Comparison of ENCODE assay signal across 16 cellular contexts in the genomic region with DNA sequence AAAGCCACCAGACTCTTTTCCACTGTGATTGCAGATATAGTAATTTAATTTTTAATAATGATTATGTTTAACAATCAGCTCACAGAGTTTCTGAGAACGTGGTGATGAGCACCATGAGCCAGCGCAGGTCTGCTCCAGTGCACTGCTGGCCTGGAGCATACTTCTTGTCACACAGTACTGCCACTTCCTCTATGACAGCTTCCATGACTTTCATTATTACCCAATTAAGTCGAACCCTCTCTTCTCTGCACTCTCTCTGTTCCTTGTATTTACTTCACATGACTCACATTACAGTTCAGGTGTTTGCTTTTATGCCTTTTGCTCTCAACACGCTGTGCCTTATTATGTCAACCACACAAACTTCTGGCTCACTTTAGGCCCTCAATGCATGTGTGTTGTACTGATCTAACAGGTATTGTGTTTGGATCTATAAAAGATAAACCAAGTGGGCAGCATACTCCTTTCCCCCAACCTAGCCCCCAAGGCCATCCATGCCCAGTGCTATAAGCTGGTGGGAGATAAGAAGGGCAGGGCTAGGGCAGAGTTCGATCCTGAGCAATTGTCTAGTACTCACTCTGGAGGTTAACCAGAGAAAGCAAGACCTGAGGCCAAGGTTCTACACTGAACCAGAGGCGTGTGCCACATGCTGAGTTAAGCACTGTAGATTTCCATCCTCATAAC.
DNase-seq lines count a peak whose midpoint lies in the region; ATAC-seq and TF ChIP-seq lines count a peak whose summit lies in the region.
"Had no signal": no experiment of that assay in that cellular context is flagged by ENCODE, and none has a peak within 500 bp of the region (broad histone marks: within the 10 kb centered on the region; RNA-seq: fewer than 3 reads in every experiment).

No MANE protein-coding gene starts in this region.

- no peaks in the 10 kb centered on the region for H3K27me3 ChIP-seq in left lung

- no peaks in the 10 kb centered on the region for H3K36me3 Mint-ChIP-seq in glutamatergic neuron (ENCODE audit: unreplicated experiment)
- H3K36me3 Mint-ChIP-seq: CD14-positive monocyte had no signal

- TF ChIP-seq CTCF in left lung (IDR thresholded peaks at IDR 0.05), result no peak
- no peak for TF ChIP-seq CTCF in glutamatergic neuron (IDR thresholded peaks at IDR 0.05; ENCODE audit: partially characterized antibody, unreplicated experiment)

- H3K36me3 ChIP-seq in left lung, result no peaks in the 10 kb centered on the region
- H3K36me3 ChIP-seq: SJCRH30 had no signal

- H3K27ac Mint-ChIP-seq in glutamatergic neuron (ENCODE audit: unreplicated experiment), result no peak overlapping the region
- H3K27ac Mint-ChIP-seq: CD14-positive monocyte; stimulated activated naive CD8-positive, alpha-beta T cell treated with anti-CD3 and anti-CD28 coated beads, Interleukin-15, Interleukin-2, amounts not matched to agents 100 ng/mL and 50 ng/mL, for 24 hours had no signal

- no peaks in the 10 kb centered on the region for H3K9me3 ChIP-seq in left lung
- H3K9me3 ChIP-seq: SJCRH30 had no signal

- no peak overlapping the region for H3K27ac ChIP-seq in left lung
- H3K27ac ChIP-seq: SJCRH30 had no signal

- no peak overlapping the region for H3K4me3 ChIP-seq in left lung
- H3K4me3 ChIP-seq: lung, SJCRH30 had no signal

- ATAC-seq in GM18867 (IDR thresholded peaks at IDR 0.05; ENCODE audit: unreplicated experiment), result peak; percentile 54
- ATAC-seq in HG02885 (IDR thresholded peaks at IDR 0.05; ENCODE audit: poor library complexity, unreplicated experiment), result peak; percentile 66
- peak; percentile 44 for ATAC-seq in left lung
- ATAC-seq in left lobe of liver, result no peak

- peaks cover 2% of the 10 kb centered on the region for H3K27me3 Mint-ChIP-seq in glutamatergic neuron (ENCODE audit: unreplicated experiment)
- H3K27me3 Mint-ChIP-seq: stimulated activated naive CD8-positive, alpha-beta T cell treated with anti-CD3 and anti-CD28 coated beads, Interleukin-15, Interleukin-2, amounts not matched to agents 100 ng/mL and 50 ng/mL, for 24 hours had no signal

- peaks cover 3% of the 10 kb centered on the region for H3K9me3 Mint-ChIP-seq in glutamatergic neuron (ENCODE audit: unreplicated experiment)

- peaks cover 8% of the 10 kb centered on the region for H3K4me1 Mint-ChIP-seq in glutamatergic neuron (ENCODE audit: low read depth, unreplicated experiment)
- H3K4me1 Mint-ChIP-seq: CD14-positive monocyte had no signal

- H3K4me3 Mint-ChIP-seq in glutamatergic neuron (ENCODE audit: unreplicated experiment), result no peak overlapping the region
- H3K4me3 Mint-ChIP-seq: CD14-positive monocyte; stimulated activated naive CD8-positive, alpha-beta T cell treated with anti-CD3 and anti-CD28 coated beads, Interleukin-15, Interleukin-2, amounts not matched to agents 100 ng/mL and 50 ng/mL, for 24 hours had no signal

- no peaks in the 10 kb centered on the region for H3K4me1 ChIP-seq in left lung
- H3K4me1 ChIP-seq: SJCRH30 had no signal

- DNase-seq in NCI-H345 treated with DMSO at 0.1 percent for 48 hours (lab: John Stamatoyannopoulos, UW; ENCODE audit: unreplicated experiment), result peak; percentile 77
- DNase-seq in left lung, result no peak
- no peak for DNase-seq in activated CD4-positive, alpha-beta T cell treated with anti-CD3 and anti-CD28 coated beads, Interleukin-2, amount 50 U/mL, for 48 hours
- no peak for DNase-seq in DMS114 treated with DMSO at 0.1 percent for 48 hours (lab: John Stamatoyannopoulos, UW; ENCODE audit: unreplicated experiment)
- no peak for DNase-seq in left lobe of liver (ENCODE audit: low spot score)
- no peak for DNase-seq in glutamatergic neuron
- DNase-seq: activated T-cell treated with anti-CD3 and anti-CD28 coated beads for 4 hours, anterior cingulate cortex, head of caudate nucleus, IMR-90, SJCRH30 had no signal

- intact Hi-C loops in left lung (cut with DNase I), result no loop called here
